25 cellular contexts compared by ENCODE assay signal in the genomic region with DNA sequence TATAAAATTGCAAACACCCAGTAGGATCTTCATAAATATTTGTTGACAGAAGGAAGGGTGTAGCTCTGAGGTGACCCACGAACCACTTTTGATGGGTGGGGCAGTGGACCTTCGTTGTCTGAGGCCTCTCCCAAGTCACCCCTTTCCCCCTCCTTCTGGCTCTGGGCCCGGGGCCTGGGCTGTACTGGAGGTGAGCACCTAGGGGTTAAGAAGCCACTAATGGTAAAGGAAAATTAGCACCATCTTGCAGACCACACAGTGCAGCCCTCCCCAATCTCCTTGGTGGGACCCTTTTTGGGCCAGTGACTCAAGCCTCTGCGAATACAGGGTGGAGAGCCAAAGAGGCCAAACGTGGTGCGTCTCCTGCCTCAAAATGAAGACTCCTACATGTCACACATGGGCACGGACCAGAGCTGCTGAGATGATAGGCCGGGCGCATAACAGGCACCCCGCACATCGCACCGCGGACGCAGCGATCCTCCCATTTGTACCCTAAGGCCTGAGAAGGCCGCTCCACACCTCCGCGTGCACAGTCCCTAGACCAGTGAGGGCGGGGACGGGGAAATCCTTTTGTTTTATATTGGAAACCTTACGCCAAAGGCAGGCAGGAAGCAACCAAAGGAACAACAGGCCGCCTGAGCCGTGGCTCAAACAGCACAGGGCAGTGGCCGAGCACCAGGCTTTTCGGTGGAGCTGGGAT. TPM values are rescaled to one million over a fixed set of nuclear protein-coding genes. Genes with fewer than 3 reads are reported as not detected.
"Had no signal": no experiment of that assay in that cellular context is flagged by ENCODE, and none has a peak within 500 bp of the region (broad histone marks: within the 10 kb centered on the region; RNA-seq: fewer than 3 reads in every experiment).

No MANE protein-coding gene starts in this region.

- H3K27ac ChIP-seq: brain microvascular endothelial cell, foreskin keratinocyte, neutrophil, ovary, prostate gland, thoracic aorta, upper lobe of left lung had no signal

- H3K4me1 ChIP-seq: foreskin keratinocyte, prostate gland had no signal

- H3K4me3 ChIP-seq: mucosa of descending colon, ovary, prostate gland, thoracic aorta, upper lobe of left lung had no signal

- H3K36me3 ChIP-seq: brain microvascular endothelial cell, neutrophil, ovary, prostate gland, thoracic aorta, upper lobe of left lung had no signal

- H3K9me3 ChIP-seq: mucosa of descending colon, neutrophil, ovary, prostate gland, thoracic aorta, upper lobe of left lung had no signal

- H3K4me3 Mint-ChIP-seq: activated T-helper 1 cell treated with anti-CD3 and anti-CD28 coated beads, Interleukin-12 subunit alpha, Interleukin-12 subunit beta, Interleukin-2, Interleukin-4 antibody, amounts not matched to agents 30 ng/mL and 10 ng/mL and 1 ng/mL, durations not matched to agents 14 hours and 24 hours and 36 hours; dendritic cell treated with granulocyte-macrophage colony-stimulating factor and Interleukin-4, amounts not matched to agents 40 ng/mL and 50 ng/mL, for 4 days; T-cell; T-helper 2 cell treated with Interferon-gamma antibody and Interleukin-4, amounts not matched to agents 5 μg/mL and 100 μg/mL, for 36 hours had no signal

- H3K27me3 ChIP-seq: ovary had no signal

- H3K36me3 Mint-ChIP-seq: T-cell had no signal

- ATAC-seq: activated naive CD4-positive, alpha-beta T cell treated with anti-CD3 and anti-CD28 coated beads, Interleukin-2, amount 50 U/mL, for 72 hours; foreskin keratinocyte; mucosa of descending colon; right cardiac atrium; T-cell had no signal

- H3K27ac Mint-ChIP-seq: activated naive CD4-positive, alpha-beta T cell treated with anti-CD3 and anti-CD28 coated beads, Interleukin-2, amount 50 U/mL, for 72 hours; activated T-helper 1 cell treated with anti-CD3 and anti-CD28 coated beads, Interleukin-12 subunit alpha, Interleukin-12 subunit beta, Interleukin-2, Interleukin-4 antibody, amounts not matched to agents 30 ng/mL and 10 ng/mL and 1 ng/mL, durations not matched to agents 14 hours and 24 hours and 36 hours; dendritic cell treated with granulocyte-macrophage colony-stimulating factor and Interleukin-4, amounts not matched to agents 40 ng/mL and 50 ng/mL, for 4 days; T-cell; T-helper 2 cell treated with Interferon-gamma antibody and Interleukin-4, amounts not matched to agents 5 μg/mL and 100 μg/mL, for 36 hours had no signal

- H3K9me3 Mint-ChIP-seq: activated naive CD4-positive, alpha-beta T cell treated with anti-CD3 and anti-CD28 coated beads, Interleukin-2, amount 50 U/mL, for 72 hours; activated T-helper 1 cell treated with anti-CD3 and anti-CD28 coated beads, Interleukin-12 subunit alpha, Interleukin-12 subunit beta, Interleukin-2, Interleukin-4 antibody, amounts not matched to agents 30 ng/mL and 10 ng/mL and 1 ng/mL, durations not matched to agents 14 hours and 24 hours and 36 hours; dendritic cell treated with granulocyte-macrophage colony-stimulating factor and Interleukin-4, amounts not matched to agents 40 ng/mL and 50 ng/mL, for 4 days; T-cell; T-helper 2 cell treated with Interferon-gamma antibody and Interleukin-4, amounts not matched to agents 5 μg/mL and 100 μg/mL, for 36 hours had no signal

- DNase-seq: activated CD4-positive, alpha-beta T cell treated with anti-CD3 and anti-CD28 coated beads for 1 hour; activated CD4-positive, alpha-beta T cell treated with anti-CD3 and anti-CD28 coated beads, Interleukin-2, amount 50 U/mL, for 1 hour; activated gamma-delta T cell; aorta; brain microvascular endothelial cell; caudate nucleus; effector CD4-positive, alpha-beta T cell; erythroblast; foreskin keratinocyte; mucosa of descending colon; ovary; right cardiac atrium; stimulated activated CD4-positive, alpha-beta T cell treated with anti-CD3 and anti-CD28 coated beads, Interleukin-4, amount 100 ng/mL, for 24 hours; stimulated activated naive CD4-positive, alpha-beta T cell treated with Interleukin-2 at 50 U/mL for 16 hours; T-cell had no signal

RNA-seq across cellular contexts. Expression of gene VAX2, which starts 3.4 kb away (rescaled TPM):
- total RNA-seq: activated T-helper 1 cell treated with anti-CD3 and anti-CD28 coated beads, Interleukin-12 subunit alpha, Interleukin-12 subunit beta, Interleukin-2, Interleukin-4 antibody, amounts not matched to agents 30 ng/mL and 10 ng/mL and 1 ng/mL, durations not matched to agents 14 hours and 24 hours and 36 hours; liver; T-cell had no signal

RNA-seq across cellular contexts. Expression of gene ATP6V1B1, which starts 31.9 kb away (rescaled TPM):
- total RNA-seq: activated T-helper 1 cell treated with anti-CD3 and anti-CD28 coated beads, Interleukin-12 subunit alpha, Interleukin-12 subunit beta, Interleukin-2, Interleukin-4 antibody, amounts not matched to agents 30 ng/mL and 10 ng/mL and 1 ng/mL, durations not matched to agents 14 hours and 24 hours and 36 hours; foreskin keratinocyte; glomerular endothelial cell; liver; mucosa of descending colon; T-cell had no signal
- polyA plus RNA-seq: liver had no signal
